ENCODE assay signal across 9 cellular contexts in genomic region chr6:10556496-10557391, GRCh38. TPM values are rescaled to one million over a fixed set of nuclear protein-coding genes. Genes with fewer than 3 reads are reported as not detected.
DNase-seq lines count a peak whose midpoint lies in the region; ATAC-seq and TF ChIP-seq lines count a peak whose summit lies in the region.
"Had no signal": no experiment of that assay in that cellular context is flagged by ENCODE, and none has a peak within 500 bp of the region (broad histone marks: within the 10 kb centered on the region; RNA-seq: fewer than 3 reads in every experiment).

No MANE protein-coding gene starts in this region.

- no peak overlapping the region for H2AK9ac ChIP-seq in IMR-90 (replicated peaks; ENCODE audit: low read depth, low read length, poor library complexity)

- H3K56ac ChIP-seq in IMR-90 (ENCODE audit: extremely low read depth, insufficient read depth, low read length): no peak overlapping the region

- no peak for ATAC-seq in IMR-90 (ENCODE audit: low read depth)
- ATAC-seq in left colon: no peak
- ATAC-seq in HG03442 (IDR thresholded peaks at IDR 0.05; ENCODE audit: unreplicated experiment): no peak

- H3K27ac ChIP-seq in IMR-90 (ENCODE audit: insufficient read depth, low read length) (no peak overlapping the region), ascending aorta (peak overlapping the region in 1 of 2 donors; percentile 70), iPS DF 6.9 (ENCODE audit: low read length) (no peak overlapping the region), prostate gland (peak overlapping the region; percentile 69 to 76)

- H3K4me3 ChIP-seq in IMR-90 (ENCODE audit: insufficient read depth, low read depth, low read length) (no peak overlapping the region), ascending aorta (peak overlapping the region; percentile 44 to 59), iPS DF 6.9 (ENCODE audit: low read length) (peak overlapping the region; percentile 74; the same call in 1 of the 2 replicates), prostate gland (peak overlapping the region; percentile 25 to 28)

- POLR2A ChIA-PET in IMR-90 (lab: Charles Lee; ENCODE audit: unreplicated experiment): no interaction called here

- H2AK5ac ChIP-seq in IMR-90 (ENCODE audit: low read depth, low read length): no peak overlapping the region

- H3K9me1 ChIP-seq in IMR-90 (ENCODE audit: insufficient read depth, low read length): peaks cover 2% of the 10 kb centered on the region; the same call in 1 of the 2 replicates

- no peak overlapping the region for H3K4ac ChIP-seq in IMR-90 (ENCODE audit: low read depth, low read length)

- no peak for TF ChIP-seq RAD21 in IMR-90 (IDR thresholded peaks at IDR 0.05; ENCODE audit: low read length)

- no TSS peak for BruUV-seq in IMR-90 (replicated peaks; lab: Mats Ljungman, UMichigan)

- H2BK20ac ChIP-seq in IMR-90 (ENCODE audit: low read depth, low read length): no peak overlapping the region

- H3K14ac ChIP-seq in IMR-90 (replicated peaks; ENCODE audit: low read depth, low read length): no peak overlapping the region

- in situ Hi-C loops in IMR-90 (cut with MboI; ENCODE audit: low sequenced_read_pairs): no loop called here

- dilution Hi-C loops in IMR-90 (cut with HindIII; ENCODE audit: low sequenced_read_pairs, unreplicated experiment): no loop called here

- no peak overlapping the region for H2AFZ ChIP-seq in IMR-90 (replicated peaks; ENCODE audit: low read length, poor library complexity)

- H3K36me3 ChIP-seq in IMR-90 (ENCODE audit: control insufficient read depth, insufficient read depth, low read length): no peaks in the 10 kb centered on the region
- H3K36me3 ChIP-seq in ascending aorta: no peaks in the 10 kb centered on the region
- H3K36me3 ChIP-seq in iPS DF 6.9 (ENCODE audit: control insufficient read depth, insufficient read depth, low read length): no peaks in the 10 kb centered on the region
- no peaks in the 10 kb centered on the region for H3K36me3 ChIP-seq in prostate gland

- no peak overlapping the region; the same call in 1 of the 2 replicates for H3K18ac ChIP-seq in IMR-90 (ENCODE audit: low read depth, low read length)

- CTCF ChIA-PET in IMR-90 (lab: Yijun Ruan, JAX): no interaction called here

- H4K20me1 ChIP-seq in IMR-90 (ENCODE audit: insufficient read depth, low read length): no peaks in the 10 kb centered on the region

- H3K4me2 ChIP-seq in IMR-90 (ENCODE audit: low read depth, low read length): no peak overlapping the region; the same call in 1 of the 2 replicates

- H4K5ac ChIP-seq in IMR-90 (ENCODE audit: low read depth, low read length): no peak overlapping the region; the same call in 1 of the 2 replicates

- no peak for DNase-seq in IMR-90
- no peak for DNase-seq in ascending aorta (ENCODE audit: low spot score in 2 of 2)
- no peak for DNase-seq in iPS DF 6.9 (ENCODE audit: low read depth, low spot score)
- DNase-seq in prostate gland (ENCODE audit: low spot score): no peak
- DNase-seq in SIG-M5 treated with dmso at 0.1 percent for 504 hours (lab: John Stamatoyannopoulos, UW; ENCODE audit: unreplicated experiment): no peak
- DNase-seq in left colon: no peak
- DNase-seq in posterior vena cava (ENCODE audit: low spot score): no peak
- DNase-seq: activated T-cell treated with anti-CD3 and anti-CD28 coated beads, Interleukin-2, amount 50 U/mL, for 24 hours had no signal

- no peak overlapping the region for H4K91ac ChIP-seq in IMR-90 (ENCODE audit: insufficient read depth, low read depth, low read length)

- no peaks in the 10 kb centered on the region for H3K79me1 ChIP-seq in IMR-90 (ENCODE audit: low read depth in 1 of 2, low read length in 2 of 2)

- H2BK120ac ChIP-seq in IMR-90 (ENCODE audit: low read depth, low read length): no peak overlapping the region

- no peak overlapping the region for H2BK15ac ChIP-seq in IMR-90 (ENCODE audit: low read depth, low read length)

- H3K4me1 ChIP-seq in IMR-90 (ENCODE audit: control insufficient read depth, insufficient read depth, low read length): peaks cover 5% of the 10 kb centered on the region; the same call in 1 of the 2 replicates
- peaks cover 3 to 34% of the 10 kb centered on the region in 2 donors for H3K4me1 ChIP-seq in ascending aorta
- H3K4me1 ChIP-seq in iPS DF 6.9 (ENCODE audit: control insufficient read depth, insufficient read depth, low read length): no peaks in the 10 kb centered on the region
- H3K4me1 ChIP-seq in prostate gland (replicated peaks): peaks cover 7% of the 10 kb centered on the region

- H3K9me3 ChIP-seq in IMR-90 (ENCODE audit: control insufficient read depth, insufficient read depth, low read length): no peaks in the 10 kb centered on the region
- no peaks in the 10 kb centered on the region for H3K9me3 ChIP-seq in ascending aorta
- no peaks in the 10 kb centered on the region for H3K9me3 ChIP-seq in iPS DF 6.9 (ENCODE audit: control insufficient read depth, insufficient read depth, low read length)
- no peaks in the 10 kb centered on the region for H3K9me3 ChIP-seq in prostate gland

- WGBS in IMR-90 (ENCODE audit: extremely low coverage in 2 of 2, insufficient read length in 1 of 2), 2 experiments: 30% methylated on average over 2 of the region's 12 CpGs; no CpG with 5 or more reads in 1 of the 2 experiments
- no CpG with 5 or more reads among the region's 12 CpGs for WGBS in iPS DF 6.9 (ENCODE audit: insufficient coverage, insufficient read length)
- 45% methylated on average over 12 of the region's 12 CpGs for WGBS in prostate gland

- H3K23ac ChIP-seq in IMR-90 (ENCODE audit: low read depth, low read length): 0 out of 2 replicates have a peak overlapping the region, but pooled peaks have one; percentile 0

- H2BK5ac ChIP-seq in IMR-90 (ENCODE audit: low read depth, low read length, poor library complexity, severe bottlenecking): no peak overlapping the region

- intact Hi-C loops in IMR-90 (cut with micrococcal nuclease): no loop called here
- intact Hi-C loops in ascending aorta (cut with DNase I): loop anchor here (5.0 kb wide), 1 partner anchor 44 kb away; no protein-coding TSS in a partner anchor
- intact Hi-C loops in prostate gland (cut with DNase I): loop anchor here (5.0 kb wide), 1 partner anchor 56 kb away; no protein-coding TSS in a partner anchor
- intact Hi-C loops in left colon (cut with DNase I, micrococcal nuclease): no loop called here
- intact Hi-C loops in posterior vena cava (cut with DNase I): no loop called here

- H3K27me3 ChIP-seq in IMR-90 (ENCODE audit: control insufficient read depth, insufficient read depth, low read length) (no peaks in the 10 kb centered on the region), ascending aorta (no peaks in the 10 kb centered on the region), iPS DF 6.9 (ENCODE audit: control insufficient read depth, insufficient read depth, low read length) (no peaks in the 10 kb centered on the region), prostate gland (replicated peaks; ENCODE audit: insufficient read depth) (no peaks in the 10 kb centered on the region)

- TF ChIP-seq POLR2A in IMR-90 (IDR thresholded peaks at IDR 0.05; ENCODE audit: low read depth, low read length) (no peak), prostate gland (IDR thresholded peaks at IDR 0.05) (no peak)

- no peak for TF ChIP-seq CTCF in IMR-90 (conservative IDR thresholded peaks at IDR 0.05; ENCODE audit: low read depth, low read length)
- TF ChIP-seq CTCF in ascending aorta (IDR thresholded peaks at IDR 0.05): no peak
- no peak for TF ChIP-seq CTCF in prostate gland (IDR thresholded peaks at IDR 0.05)

- no peak overlapping the region for H3K9ac ChIP-seq in IMR-90 (ENCODE audit: low read depth, low read length)

- H4K8ac ChIP-seq in IMR-90 (ENCODE audit: low read depth in 2 of 2, low read length in 2 of 2): no peak overlapping the region

TF ChIP-seq in IMR-90, 13 proteins besides CTCF, POLR2A, EP300 and RAD21:
- TF ChIP-seq BHLHE40 (IDR thresholded peaks at IDR 0.05; ENCODE audit: low read depth, low read length): no peak
- TF ChIP-seq, protein P1, sequence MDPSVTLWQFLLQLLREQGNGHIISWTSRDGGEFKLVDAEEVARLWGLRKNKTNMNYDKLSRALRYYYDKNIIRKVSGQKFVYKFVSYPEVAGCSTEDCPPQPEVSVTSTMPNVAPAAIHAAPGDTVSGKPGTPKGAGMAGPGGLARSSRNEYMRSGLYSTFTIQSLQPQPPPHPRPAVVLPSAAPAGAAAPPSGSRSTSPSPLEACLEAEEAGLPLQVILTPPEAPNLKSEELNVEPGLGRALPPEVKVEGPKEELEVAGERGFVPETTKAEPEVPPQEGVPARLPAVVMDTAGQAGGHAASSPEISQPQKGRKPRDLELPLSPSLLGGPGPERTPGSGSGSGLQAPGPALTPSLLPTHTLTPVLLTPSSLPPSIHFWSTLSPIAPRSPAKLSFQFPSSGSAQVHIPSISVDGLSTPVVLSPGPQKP (IDR thresholded peaks at IDR 0.05; ENCODE audit: borderline replicate concordance, low read depth, low read length): no peak

RNA-seq across cellular contexts. Expression of gene GCNT2, which starts 35.6 kb away (rescaled TPM):
- total RNA-seq in IMR-90 (2012; rRNA removed) (0.83 and 0.90 TPM in 2 replicates), ascending aorta (16.7 TPM), prostate gland (10 to 100 TPM; 22.9 to 58.2 TPM), left colon (10 to 100 TPM; 12.2 to 20.3 TPM), posterior vena cava (1 to 10 TPM; 1.9 to 2.6 TPM)
- 0.24 and 0.34 TPM in 2 replicates for polyA plus RNA-seq in IMR-90 (2012; rRNA removed)
- 0.11 and 0.17 TPM in 2 replicates for polyA plus RNA-seq in IMR-90 (2012; cell fraction: cytosol; rRNA removed)
- 0.11 and 0.47 TPM in 2 replicates for polyA plus RNA-seq in IMR-90 (2012; cell fraction: nucleus; rRNA removed; ENCODE audit: low replicate concordance)

Comparison
In these comparisons a context has a peak if more than half of its experiments do, and no peak if none do; other contexts are left out.
1. H3K27ac ChIP-seq: peak in prostate gland (2 of 2); none in IMR-90 (single experiment) and iPS DF 6.9 (single experiment).
2. intact Hi-C loops: an anchor here in ascending aorta (5.0 kb wide) and prostate gland (5.0 kb wide); none called in IMR-90, left colon and posterior vena cava.